ENCODE assay signal across 12 cellular contexts in genomic region chr12:119695034-119695433, GRCh38. TPM values are rescaled to one million over a fixed set of nuclear protein-coding genes. Genes with fewer than 3 reads are reported as not detected.
A peak's percentile ranks its signal among the peaks of the same experiment; 100 is the strongest.
DNase-seq lines count a peak whose midpoint lies in the region; ATAC-seq and TF ChIP-seq lines count a peak whose summit lies in the region.
"Had no signal": no experiment of that assay in that cellular context is flagged by ENCODE, and none has a peak within 500 bp of the region (broad histone marks: within the 10 kb centered on the region; RNA-seq: fewer than 3 reads in every experiment).

No MANE protein-coding gene starts in this region.

- no peak for DNase-seq in AG04450 (ENCODE audit: low read depth, low spot score)
- no peak for DNase-seq in GM13977 (ENCODE audit: low spot score)
- DNase-seq in adipocyte (ENCODE audit: low read depth) = peak; percentile 40
- DNase-seq in iris pigment epithelial cell (ENCODE audit: low read depth) = peak; percentile 21
- no peak for DNase-seq in activated effector memory CD4-positive, alpha-beta T cell treated with anti-CD3 and anti-CD28 coated beads, Interleukin-2, amount 50 U/mL, for 16 hours
- no peak for DNase-seq in activated CD8-positive, alpha-beta memory T cell treated with anti-CD3 and anti-CD28 coated beads, Interleukin-2, amount 10 ng/mL, durations not matched to agents 7 days and 5 days
- DNase-seq in NCI-H1930 (lab: John Stamatoyannopoulos, UW) = no peak
- DNase-seq in kidney glomerular epithelial cell (lab: John Stamatoyannopoulos, UW) = no peak
- DNase-seq: activated naive CD8-positive, alpha-beta T cell treated with anti-CD3 and anti-CD28 coated beads, Interleukin-2, amount 50 U/mL, for 24 hours; stimulated activated CD4-positive, alpha-beta T cell treated with anti-CD3 and anti-CD28 coated beads, Interleukin-15, amount 100 ng/mL, for 24 hours; T-helper 2 cell had no signal

- no peaks in the 10 kb centered on the region; the same call in 1 of the 2 replicates for H3K9me3 ChIP-seq in AG04450 (ENCODE audit: control insufficient read depth, insufficient read depth, low read length)
- no peaks in the 10 kb centered on the region for H3K9me3 ChIP-seq in adipocyte (ENCODE audit: control insufficient read depth, low read length)
- H3K9me3 ChIP-seq: vagina had no signal

- no peak overlapping the region for H3K27ac Mint-ChIP-seq in activated CD8-positive, alpha-beta memory T cell treated with anti-CD3 and anti-CD28 coated beads, Interleukin-2, amount 10 ng/mL, durations not matched to agents 7 days and 5 days
- H3K27ac Mint-ChIP-seq: activated naive CD8-positive, alpha-beta T cell treated with anti-CD3 and anti-CD28 coated beads, Interleukin-2, amount 50 U/mL, for 24 hours had no signal

- in situ Hi-C loops in GM13977 (cut with MboI; ENCODE audit: low pct_unique_long_range_greater_than_20kb, low sequenced_read_pairs, unreplicated experiment) = loop anchor here (25.0 kb wide), 1 partner anchor 392 kb away; no protein-coding TSS in a partner anchor

- H3K4me3 ChIP-seq in AG04450 (ENCODE audit: low read depth, low read length) = no peak overlapping the region
- H3K4me3 ChIP-seq in adipocyte (ENCODE audit: low read length) = no peak overlapping the region
- H3K4me3 ChIP-seq: vagina had no signal

- H3K27me3 ChIP-seq in AG04450 (ENCODE audit: control insufficient read depth, insufficient read depth, low read length) (no peaks in the 10 kb centered on the region), adipocyte (replicated peaks; ENCODE audit: control insufficient read depth, insufficient read depth, low read length) (no peaks in the 10 kb centered on the region)
- H3K27me3 ChIP-seq: vagina had no signal

- H3K9me3 Mint-ChIP-seq in activated CD8-positive, alpha-beta memory T cell treated with anti-CD3 and anti-CD28 coated beads, Interleukin-2, amount 10 ng/mL, durations not matched to agents 7 days and 5 days (ENCODE audit: low read depth) = no peaks in the 10 kb centered on the region
- H3K9me3 Mint-ChIP-seq: activated naive CD8-positive, alpha-beta T cell treated with anti-CD3 and anti-CD28 coated beads, Interleukin-2, amount 50 U/mL, for 24 hours had no signal

- POLR2A ChIA-PET in AG04450 (lab: Yijun Ruan, JAX) = no interaction called here

- no peak for ATAC-seq in activated CD8-positive, alpha-beta memory T cell treated with anti-CD3 and anti-CD28 coated beads, Interleukin-2, amount 10 ng/mL, durations not matched to agents 7 days and 5 days
- ATAC-seq: activated naive CD8-positive, alpha-beta T cell treated with anti-CD3 and anti-CD28 coated beads, Interleukin-2, amount 50 U/mL, for 24 hours had no signal

- CTCF ChIA-PET in AG04450 (lab: Charles Lee) = interaction anchor here (0.6 to 2.2 kb wide), 11 partner anchors 9 to 1385 kb away, joined by 3 to 20 read pairs (median 4); no protein-coding TSS in a partner anchor
- CTCF ChIA-PET in activated CD8-positive, alpha-beta memory T cell treated with anti-CD3 and anti-CD28 coated beads, Interleukin-2, amount 10 ng/mL, durations not matched to agents 7 days and 5 days (lab: Charles Lee) = interaction anchor here (0.7 to 1.6 kb wide), 2 partner anchors 12 to 244 kb away, joined by 3 read pairs; no protein-coding TSS in a partner anchor

- peaks cover 21% of the 10 kb centered on the region for H3K36me3 Mint-ChIP-seq in activated CD8-positive, alpha-beta memory T cell treated with anti-CD3 and anti-CD28 coated beads, Interleukin-2, amount 10 ng/mL, durations not matched to agents 7 days and 5 days

- H3K27ac ChIP-seq in AG04450 (ENCODE audit: low read depth, low read length) = no peak overlapping the region
- H3K27ac ChIP-seq: vagina had no signal

- H3K36me3 ChIP-seq in adipocyte (ENCODE audit: control insufficient read depth, insufficient read depth, low read length, severe bottlenecking) = no peaks in the 10 kb centered on the region
- H3K36me3 ChIP-seq: vagina had no signal

- no peaks in the 10 kb centered on the region for H3K27me3 Mint-ChIP-seq in activated CD8-positive, alpha-beta memory T cell treated with anti-CD3 and anti-CD28 coated beads, Interleukin-2, amount 10 ng/mL, durations not matched to agents 7 days and 5 days
- H3K27me3 Mint-ChIP-seq: activated naive CD8-positive, alpha-beta T cell treated with anti-CD3 and anti-CD28 coated beads, Interleukin-2, amount 50 U/mL, for 24 hours had no signal

- no peaks in the 10 kb centered on the region for H3K4me1 Mint-ChIP-seq in activated CD8-positive, alpha-beta memory T cell treated with anti-CD3 and anti-CD28 coated beads, Interleukin-2, amount 10 ng/mL, durations not matched to agents 7 days and 5 days
- H3K4me1 Mint-ChIP-seq: activated naive CD8-positive, alpha-beta T cell treated with anti-CD3 and anti-CD28 coated beads, Interleukin-2, amount 50 U/mL, for 24 hours had no signal

- H3K4me3 Mint-ChIP-seq in activated CD8-positive, alpha-beta memory T cell treated with anti-CD3 and anti-CD28 coated beads, Interleukin-2, amount 10 ng/mL, durations not matched to agents 7 days and 5 days = no peak overlapping the region
- H3K4me3 Mint-ChIP-seq: activated naive CD8-positive, alpha-beta T cell treated with anti-CD3 and anti-CD28 coated beads, Interleukin-2, amount 50 U/mL, for 24 hours had no signal

- H3K9ac ChIP-seq in adipocyte (ENCODE audit: low read length) = no peak overlapping the region

- TF ChIP-seq CTCF in AG04450 (IDR thresholded peaks at IDR 0.05; ENCODE audit: low read depth, low read length) = peak; percentile 66
- peak; percentile 41 for TF ChIP-seq CTCF in GM13977 (IDR thresholded peaks at IDR 0.05; ENCODE audit: extremely low read depth, insufficient read depth, missing control alignments)

- peaks cover 15% of the 10 kb centered on the region for H3K4me1 ChIP-seq in adipocyte (ENCODE audit: control insufficient read depth, insufficient read depth, low read length)

RNA-seq across cellular contexts. Expression of gene PRKAB1, which starts 27.1 kb away (rescaled TPM):
- polyA plus RNA-seq in AG04450 (2011; rRNA removed) = 33.8 and 34.3 TPM in 2 replicates
- polyA minus RNA-seq in AG04450 (2011; rRNA and poly(A)+ RNA removed) = 25.1 and 28.0 TPM in 2 replicates
- total RNA-seq in activated CD8-positive, alpha-beta memory T cell treated with anti-CD3 and anti-CD28 coated beads, Interleukin-2, amount 10 ng/mL, durations not matched to agents 7 days and 5 days = 10 to 100 TPM; 38.2 to 38.7 TPM

Comparison
In these comparisons a context has a peak if more than half of its experiments do, and no peak if none do; other contexts are left out.
1. DNase-seq: peak in adipocyte (single experiment) and iris pigment epithelial cell (single experiment); none in AG04450 (single experiment), GM13977 (single experiment), activated effector memory CD4-positive, alpha-beta T cell treated with anti-CD3 and anti-CD28 coated beads, Interleukin-2, amount 50 U/mL, for 16 hours (single experiment), activated CD8-positive, alpha-beta memory T cell treated with anti-CD3 and anti-CD28 coated beads, Interleukin-2, amount 10 ng/mL, durations not matched to agents 7 days and 5 days (single experiment), NCI-H1930 (0 of 2) and kidney glomerular epithelial cell (single experiment).